Comparison of ENCODE assay signal across 1 cellular context in the genomic region with DNA sequence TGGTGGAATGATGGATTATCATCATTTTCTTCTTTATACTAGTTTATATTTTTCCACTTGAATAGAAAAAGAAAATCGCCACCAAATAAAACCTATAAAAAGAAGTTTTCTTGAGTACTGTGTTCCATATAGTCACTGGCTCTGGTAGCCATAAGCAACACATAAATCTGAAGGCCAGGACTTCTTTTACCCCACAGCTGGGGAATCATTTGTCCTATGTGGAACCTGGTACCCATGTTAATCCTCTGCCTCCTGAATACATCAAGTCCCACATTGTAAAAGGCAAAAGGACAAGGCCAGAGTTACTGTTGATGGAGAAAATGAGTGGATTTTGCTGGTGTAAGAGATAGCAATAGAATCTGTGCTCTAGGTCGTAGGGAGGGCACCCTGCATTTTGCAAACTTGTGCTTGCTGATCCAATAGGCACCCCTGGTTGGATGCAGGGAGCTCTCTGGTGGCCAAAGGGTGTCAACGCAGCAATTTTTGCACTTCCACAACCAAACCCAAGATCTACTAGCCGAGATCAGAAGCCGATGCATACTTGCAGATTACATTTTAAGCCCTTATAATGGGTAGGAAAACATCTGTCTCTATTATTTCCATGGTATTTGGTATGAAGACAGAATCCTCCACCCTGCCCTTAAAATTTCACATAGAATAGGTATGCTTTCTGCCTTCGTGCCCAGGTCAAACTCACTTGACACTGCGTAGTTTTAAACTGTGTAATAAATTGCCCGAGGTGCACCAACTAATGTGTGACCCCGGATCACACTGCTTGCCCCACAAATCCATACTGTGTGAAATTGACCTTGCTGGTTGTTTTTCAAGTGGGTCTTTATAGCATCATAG.
TF ChIP-seq lines count a peak whose summit lies in the region.

No MANE protein-coding gene starts in this region.

TF ChIP-seq in HepG2, 621 proteins besides CTCF, POLR2A, EP300 and RAD21 (continued from another document):
- TF ChIP-seq MNT (IDR thresholded peaks at IDR 0.05) (no peak), ZNF362 (CRISPR knock-in tag; IDR thresholded peaks at IDR 0.05; ENCODE audit: borderline replicate concordance) (no peak), ZNF296 (CRISPR knock-in tag; conservative IDR thresholded peaks at IDR 0.05) (no peak), RARG (CRISPR knock-in tag; IDR thresholded peaks at IDR 0.05; ENCODE audit: low read depth) (no peak), ADNP (CRISPR knock-in tag; IDR thresholded peaks at IDR 0.05) (no peak), DRAP1 (CRISPR knock-in tag; IDR thresholded peaks at IDR 0.05) (no peak), MAFF (IDR thresholded peaks at IDR 0.05; ENCODE audit: low read depth, low read length) (peak; percentile 54), MAFK (conservative IDR thresholded peaks at IDR 0.05 in 1 of 2, IDR thresholded peaks at IDR 0.05 in 1 of 2; ENCODE audit: low read length in 2 of 2) (peak; percentile 70 to 74), STAG1 (CRISPR knock-in tag; IDR thresholded peaks at IDR 0.05) (peak; percentile 70), TAF15 (IDR thresholded peaks at IDR 0.05; ENCODE audit: low read depth, low read length, poor library complexity, severe bottlenecking) (no peak), KDM6A (CRISPR knock-in tag; IDR thresholded peaks at IDR 0.05; ENCODE audit: low read depth) (no peak), ZSCAN12 (CRISPR knock-in tag; IDR thresholded peaks at IDR 0.05) (no peak), HMG20A (CRISPR knock-in tag; IDR thresholded peaks at IDR 0.05; ENCODE audit: borderline replicate concordance) (no peak), ZNF253 (CRISPR knock-in tag; IDR thresholded peaks at IDR 0.05; ENCODE audit: borderline replicate concordance) (no peak), NKX3-1 (CRISPR knock-in tag; IDR thresholded peaks at IDR 0.05) (no peak), SMC3 (IDR thresholded peaks at IDR 0.05; ENCODE audit: low read length) (peak; percentile 71), ARNTL (CRISPR knock-in tag; IDR thresholded peaks at IDR 0.05) (no peak), RBM22 (optimal IDR thresholded peaks at IDR 0.05; ENCODE audit: low read length) (no peak), GFI1 (CRISPR knock-in tag; IDR thresholded peaks at IDR 0.05; ENCODE audit: borderline replicate concordance) (no peak), MYPOP (CRISPR knock-in tag; IDR thresholded peaks at IDR 0.05) (no peak), ZNF432 (CRISPR knock-in tag; IDR thresholded peaks at IDR 0.05; ENCODE audit: borderline replicate concordance) (no peak), ZNF337 (CRISPR knock-in tag; IDR thresholded peaks at IDR 0.05; ENCODE audit: borderline replicate concordance, low read depth) (no peak), ZNF354B (CRISPR knock-in tag; IDR thresholded peaks at IDR 0.05) (no peak), NFIB (CRISPR knock-in tag; IDR thresholded peaks at IDR 0.05; ENCODE audit: borderline replicate concordance) (no peak), SP4 (CRISPR knock-in tag; IDR thresholded peaks at IDR 0.05) (no peak), ZNF761 (CRISPR knock-in tag; conservative IDR thresholded peaks at IDR 0.05) (no peak)
- TF ChIP-seq, protein P1, sequence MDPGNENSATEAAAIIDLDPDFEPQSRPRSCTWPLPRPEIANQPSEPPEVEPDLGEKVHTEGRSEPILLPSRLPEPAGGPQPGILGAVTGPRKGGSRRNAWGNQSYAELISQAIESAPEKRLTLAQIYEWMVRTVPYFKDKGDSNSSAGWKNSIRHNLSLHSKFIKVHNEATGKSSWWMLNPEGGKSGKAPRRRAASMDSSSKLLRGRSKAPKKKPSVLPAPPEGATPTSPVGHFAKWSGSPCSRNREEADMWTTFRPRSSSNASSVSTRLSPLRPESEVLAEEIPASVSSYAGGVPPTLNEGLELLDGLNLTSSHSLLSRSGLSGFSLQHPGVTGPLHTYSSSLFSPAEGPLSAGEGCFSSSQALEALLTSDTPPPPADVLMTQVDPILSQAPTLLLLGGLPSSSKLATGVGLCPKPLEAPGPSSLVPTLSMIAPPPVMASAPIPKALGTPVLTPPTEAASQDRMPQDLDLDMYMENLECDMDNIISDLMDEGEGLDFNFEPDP (CRISPR knock-in tag; conservative IDR thresholded peaks at IDR 0.05) = no peak
- TF ChIP-seq, protein P2, sequence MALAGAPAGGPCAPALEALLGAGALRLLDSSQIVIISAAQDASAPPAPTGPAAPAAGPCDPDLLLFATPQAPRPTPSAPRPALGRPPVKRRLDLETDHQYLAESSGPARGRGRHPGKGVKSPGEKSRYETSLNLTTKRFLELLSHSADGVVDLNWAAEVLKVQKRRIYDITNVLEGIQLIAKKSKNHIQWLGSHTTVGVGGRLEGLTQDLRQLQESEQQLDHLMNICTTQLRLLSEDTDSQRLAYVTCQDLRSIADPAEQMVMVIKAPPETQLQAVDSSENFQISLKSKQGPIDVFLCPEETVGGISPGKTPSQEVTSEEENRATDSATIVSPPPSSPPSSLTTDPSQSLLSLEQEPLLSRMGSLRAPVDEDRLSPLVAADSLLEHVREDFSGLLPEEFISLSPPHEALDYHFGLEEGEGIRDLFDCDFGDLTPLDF (CRISPR knock-in tag; IDR thresholded peaks at IDR 0.05) = no peak
- TF ChIP-seq, protein P3, sequence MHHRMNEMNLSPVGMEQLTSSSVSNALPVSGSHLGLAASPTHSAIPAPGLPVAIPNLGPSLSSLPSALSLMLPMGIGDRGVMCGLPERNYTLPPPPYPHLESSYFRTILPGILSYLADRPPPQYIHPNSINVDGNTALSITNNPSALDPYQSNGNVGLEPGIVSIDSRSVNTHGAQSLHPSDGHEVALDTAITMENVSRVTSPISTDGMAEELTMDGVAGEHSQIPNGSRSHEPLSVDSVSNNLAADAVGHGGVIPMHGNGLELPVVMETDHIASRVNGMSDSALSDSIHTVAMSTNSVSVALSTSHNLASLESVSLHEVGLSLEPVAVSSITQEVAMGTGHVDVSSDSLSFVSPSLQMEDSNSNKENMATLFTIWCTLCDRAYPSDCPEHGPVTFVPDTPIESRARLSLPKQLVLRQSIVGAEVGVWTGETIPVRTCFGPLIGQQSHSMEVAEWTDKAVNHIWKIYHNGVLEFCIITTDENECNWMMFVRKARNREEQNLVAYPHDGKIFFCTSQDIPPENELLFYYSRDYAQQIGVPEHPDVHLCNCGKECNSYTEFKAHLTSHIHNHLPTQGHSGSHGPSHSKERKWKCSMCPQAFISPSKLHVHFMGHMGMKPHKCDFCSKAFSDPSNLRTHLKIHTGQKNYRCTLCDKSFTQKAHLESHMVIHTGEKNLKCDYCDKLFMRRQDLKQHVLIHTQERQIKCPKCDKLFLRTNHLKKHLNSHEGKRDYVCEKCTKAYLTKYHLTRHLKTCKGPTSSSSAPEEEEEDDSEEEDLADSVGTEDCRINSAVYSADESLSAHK (CRISPR knock-in tag; IDR thresholded peaks at IDR 0.05; ENCODE audit: borderline replicate concordance) = no peak
TF ChIP-seq in HepG2: peak in this region for 4.
